24 cellular contexts compared by ENCODE assay signal in genomic region chr6:95318137-95318536, GRCh38.
"Had no signal": no experiment of that assay in that cellular context is flagged by ENCODE, and none has a peak within 500 bp of the region (broad histone marks: within the 10 kb centered on the region; RNA-seq: fewer than 3 reads in every experiment).

No MANE protein-coding gene starts in this region.

- H3K4me1 Mint-ChIP-seq: activated B cell treated with CpG ODN at 0.5 μM for 24 hours; activated CD4-positive, alpha-beta T cell treated with anti-CD3 and anti-CD28 coated beads, Interleukin-2, amount 10 ng/mL, durations not matched to agents 24 days and 14 days; activated naive CD8-positive, alpha-beta T cell treated with anti-CD3 and anti-CD28 coated beads, Interleukin-2, amount 50 U/mL, for 24 hours; central memory CD8-positive, alpha-beta T cell; T-helper 17 cell had no signal

- H3K4me3 Mint-ChIP-seq: activated B cell treated with CpG ODN at 0.5 μM for 24 hours; activated CD4-positive, alpha-beta memory T cell treated with anti-CD3 and anti-CD28 coated beads for 36 hours; activated CD4-positive, alpha-beta T cell treated with anti-CD3 and anti-CD28 coated beads, Interleukin-2, amount 10 ng/mL, durations not matched to agents 24 days and 14 days; activated naive CD8-positive, alpha-beta T cell treated with anti-CD3 and anti-CD28 coated beads, Interleukin-2, amount 50 U/mL, for 24 hours; activated T-cell treated with anti-CD3 and anti-CD28 coated beads, Interleukin-2, amount 50 U/mL, for 4 hours; central memory CD8-positive, alpha-beta T cell; T-helper 17 cell had no signal

- H3K4me3 ChIP-seq: ascending aorta, body of pancreas, MG63, SJSA1 had no signal

- H3K4me1 ChIP-seq: ascending aorta, body of pancreas, SJSA1 had no signal

- H3K9me3 Mint-ChIP-seq: activated B cell treated with CpG ODN at 0.5 μM for 24 hours; activated CD4-positive, alpha-beta memory T cell treated with anti-CD3 and anti-CD28 coated beads for 36 hours; activated CD4-positive, alpha-beta T cell treated with anti-CD3 and anti-CD28 coated beads, Interleukin-2, amount 10 ng/mL, durations not matched to agents 24 days and 14 days; activated naive CD4-positive, alpha-beta T cell treated with anti-CD3 and anti-CD28 coated beads, Interleukin-2, amount 50 U/mL, for 72 hours; activated naive CD8-positive, alpha-beta T cell treated with anti-CD3 and anti-CD28 coated beads, Interleukin-2, amount 50 U/mL, for 24 hours; activated T-cell treated with anti-CD3 and anti-CD28 coated beads, Interleukin-2, amount 50 U/mL, for 4 hours; central memory CD8-positive, alpha-beta T cell had no signal

- H3K36me3 ChIP-seq: ascending aorta, MG63, SJSA1 had no signal

- H3K27me3 ChIP-seq: ascending aorta, body of pancreas, MG63, SJSA1 had no signal

- H3K27ac ChIP-seq: ascending aorta, body of pancreas, SJSA1 had no signal

- H3K36me3 Mint-ChIP-seq: activated CD4-positive, alpha-beta memory T cell treated with anti-CD3 and anti-CD28 coated beads for 36 hours; activated naive CD4-positive, alpha-beta T cell treated with anti-CD3 and anti-CD28 coated beads, Interleukin-2, amount 50 U/mL, for 72 hours had no signal

- DNase-seq: activated B cell treated with CpG ODN at 0.5 μM for 24 hours; activated CD4-positive, alpha-beta memory T cell treated with anti-CD3 and anti-CD28 coated beads for 36 hours; activated CD4-positive, alpha-beta T cell treated with anti-CD3 and anti-CD28 coated beads for 1 hour; activated CD4-positive, alpha-beta T cell treated with anti-CD3 and anti-CD28 coated beads, Interleukin-2, amount 10 ng/mL, durations not matched to agents 24 days and 14 days; activated CD8-positive, alpha-beta memory T cell treated with anti-CD3 and anti-CD28 coated beads for 24 hours; activated effector memory CD4-positive, alpha-beta T cell treated with anti-CD3 and anti-CD28 coated beads, Interleukin-2, amount 50 U/mL, for 16 hours; activated naive CD4-positive, alpha-beta T cell treated with Interleukin-2 at 50 U/mL for 16 hours; activated naive CD8-positive, alpha-beta T cell treated with anti-CD3 and anti-CD28 coated beads, Interleukin-2, amount 50 U/mL, for 24 hours; activated T-cell treated with anti-CD3 and anti-CD28 coated beads, Interleukin-2, amount 50 U/mL, for 4 hours; amniotic stem cell; body of pancreas; MG63; MV-4-11; NCI-H1105; NCI-H1436; NCI-H1930; NCI-H526 treated with DMSO at 0.1 percent for 48 hours; SHP77; T-helper 17 cell; T-helper 9 cell had no signal

- H3K27ac Mint-ChIP-seq: activated B cell treated with CpG ODN at 0.5 μM for 24 hours; activated CD4-positive, alpha-beta memory T cell treated with anti-CD3 and anti-CD28 coated beads for 36 hours; activated CD4-positive, alpha-beta T cell treated with anti-CD3 and anti-CD28 coated beads, Interleukin-2, amount 10 ng/mL, durations not matched to agents 24 days and 14 days; activated naive CD4-positive, alpha-beta T cell treated with anti-CD3 and anti-CD28 coated beads, Interleukin-2, amount 50 U/mL, for 72 hours; activated naive CD8-positive, alpha-beta T cell treated with anti-CD3 and anti-CD28 coated beads, Interleukin-2, amount 50 U/mL, for 24 hours; T-helper 17 cell had no signal

- H3K9me3 ChIP-seq: ascending aorta, body of pancreas, MG63, SJSA1 had no signal

- H3K27me3 Mint-ChIP-seq: activated B cell treated with CpG ODN at 0.5 μM for 24 hours; activated CD4-positive, alpha-beta memory T cell treated with anti-CD3 and anti-CD28 coated beads for 36 hours; activated CD4-positive, alpha-beta T cell treated with anti-CD3 and anti-CD28 coated beads, Interleukin-2, amount 10 ng/mL, durations not matched to agents 24 days and 14 days; activated naive CD8-positive, alpha-beta T cell treated with anti-CD3 and anti-CD28 coated beads, Interleukin-2, amount 50 U/mL, for 24 hours; central memory CD8-positive, alpha-beta T cell; T-helper 17 cell had no signal
